ENCODE assay signal across 13 cellular contexts in genomic region chr1:201585099-201585498, GRCh38. TPM values are rescaled to one million over a fixed set of nuclear protein-coding genes. Genes with fewer than 3 reads are reported as not detected.
A peak's percentile ranks its signal among the peaks of the same experiment; 100 is the strongest.
DNase-seq lines count a peak whose midpoint lies in the region; ATAC-seq and TF ChIP-seq lines count a peak whose summit lies in the region.
"Had no signal": no experiment of that assay in that cellular context is flagged by ENCODE, and none has a peak within 500 bp of the region (broad histone marks: within the 10 kb centered on the region; RNA-seq: fewer than 3 reads in every experiment).

No MANE protein-coding gene starts in this region.

- H4K5ac ChIP-seq in IMR-90 (ENCODE audit: low read depth, low read length), result peak overlapping the region; percentile 13; the same call in 1 of the 2 replicates

- no peak for TF ChIP-seq POLR2A in IMR-90 (IDR thresholded peaks at IDR 0.05; ENCODE audit: low read depth, low read length)

- H3K4me2 ChIP-seq in IMR-90 (ENCODE audit: low read depth, low read length), result no peak overlapping the region

- H3K4me3 ChIP-seq in IMR-90 (ENCODE audit: insufficient read depth, low read depth, low read length) (no peak overlapping the region), adipocyte (ENCODE audit: low read length) (no peak overlapping the region), fibroblast of pulmonary artery (replicated peaks; ENCODE audit: low read depth, low read length) (no peak overlapping the region)
- H3K4me3 ChIP-seq: adrenal gland, psoas muscle had no signal

- TF ChIP-seq RAD21 in IMR-90 (IDR thresholded peaks at IDR 0.05; ENCODE audit: low read length), result no peak

- peaks cover 21% of the 10 kb centered on the region for H4K20me1 ChIP-seq in IMR-90 (ENCODE audit: insufficient read depth, low read length)

- POLR2A ChIA-PET in IMR-90 (lab: Charles Lee; ENCODE audit: unreplicated experiment), result interaction anchor here (0.6 kb wide), 1 partner anchor 93 kb away, joined by 3 read pairs; no protein-coding TSS in a partner anchor

- H3K4me1 ChIP-seq in IMR-90 (ENCODE audit: control insufficient read depth, insufficient read depth, low read length) (peaks cover 29% of the 10 kb centered on the region), adipocyte (ENCODE audit: control insufficient read depth, insufficient read depth, low read length) (peaks cover 47% of the 10 kb centered on the region), foreskin keratinocyte (no peaks in the 10 kb centered on the region)
- H3K4me1 ChIP-seq: psoas muscle had no signal

- no peak overlapping the region for H2AK9ac ChIP-seq in IMR-90 (replicated peaks; ENCODE audit: low read depth, low read length, poor library complexity)

- peak overlapping the region; percentile 8; the same call in 1 of the 2 replicates for H3K23ac ChIP-seq in IMR-90 (ENCODE audit: low read depth, low read length)

- peak overlapping the region; percentile 51 for H4K91ac ChIP-seq in IMR-90 (ENCODE audit: insufficient read depth, low read depth, low read length)

- BruUV-seq in IMR-90 (replicated peaks; lab: Mats Ljungman, UMichigan), result no TSS peak

- no peak overlapping the region for H3K56ac ChIP-seq in IMR-90 (ENCODE audit: extremely low read depth, insufficient read depth, low read length)

- H3K9me3 ChIP-seq in IMR-90 (ENCODE audit: control insufficient read depth, insufficient read depth, low read length) (no peaks in the 10 kb centered on the region), adipocyte (ENCODE audit: control insufficient read depth, low read length) (no peaks in the 10 kb centered on the region)
- H3K9me3 ChIP-seq: adrenal gland, psoas muscle had no signal

- H3K9me1 ChIP-seq in IMR-90 (ENCODE audit: insufficient read depth, low read length), result peaks cover 24% of the 10 kb centered on the region

- H3K79me1 ChIP-seq in IMR-90 (ENCODE audit: low read depth in 1 of 2, low read length in 2 of 2), result peaks cover 42 to 69% of the 10 kb centered on the region in 2 experiments

- intact Hi-C loops in IMR-90 (cut with micrococcal nuclease), result no loop called here

- H3K9ac ChIP-seq in IMR-90 (ENCODE audit: low read depth, low read length), result no peak overlapping the region
- H3K9ac ChIP-seq in adipocyte (ENCODE audit: low read length), result peak overlapping the region; percentile 73

- H2AK5ac ChIP-seq in IMR-90 (ENCODE audit: low read depth, low read length), result no peak overlapping the region; the same call in 1 of the 2 replicates

- peak overlapping the region; percentile 87; the same call in 1 of the 2 replicates for H3K27ac ChIP-seq in IMR-90 (ENCODE audit: insufficient read depth, low read length)
- no peak overlapping the region for H3K27ac ChIP-seq in foreskin keratinocyte
- H3K27ac ChIP-seq: adrenal gland, psoas muscle had no signal

- peak overlapping the region; percentile 68 for H2BK20ac ChIP-seq in IMR-90 (ENCODE audit: low read depth, low read length)

- H3K4ac ChIP-seq in IMR-90 (ENCODE audit: low read depth, low read length), result peak overlapping the region; percentile 78

- H3K14ac ChIP-seq in IMR-90 (replicated peaks; ENCODE audit: low read depth, low read length), result peak overlapping the region; percentile 10; the same call in 1 of the 2 replicates

- in situ Hi-C loops in IMR-90 (cut with MboI; ENCODE audit: low sequenced_read_pairs), result no loop called here

- H3K18ac ChIP-seq in IMR-90 (ENCODE audit: low read depth, low read length), result peak overlapping the region; percentile 58

- CTCF ChIA-PET in IMR-90 (lab: Yijun Ruan, JAX), result no interaction called here

- dilution Hi-C loops in IMR-90 (cut with HindIII; ENCODE audit: low sequenced_read_pairs, unreplicated experiment), result no loop called here

- WGBS in IMR-90 (ENCODE audit: extremely low coverage in 2 of 2, insufficient read length in 1 of 2), 2 experiments, result no CpG with 5 or more reads among the region's 3 CpGs

- H2AFZ ChIP-seq in IMR-90 (replicated peaks; ENCODE audit: low read length, poor library complexity), result no peak overlapping the region

- H2BK15ac ChIP-seq in IMR-90 (ENCODE audit: low read depth, low read length), result peak overlapping the region; percentile 46; the same call in 2 of the 3 replicates

- H2BK5ac ChIP-seq in IMR-90 (ENCODE audit: low read depth, low read length, poor library complexity, severe bottlenecking), result peak overlapping the region; percentile 22

- DNase-seq in IMR-90 (peak; percentile 51), adipocyte (ENCODE audit: low read depth) (peak; percentile 43), fibroblast of pulmonary artery (ENCODE audit: low read depth) (peak; percentile 30), stromal cell of bone marrow (ENCODE audit: low read depth) (peak; percentile 62), amniotic stem cell (lab: John Stamatoyannopoulos, UW) (no peak), foreskin keratinocyte (no peak)
- DNase-seq in effector CD4-positive, alpha-beta T cell, result no peak
- DNase-seq: activated CD4-positive, alpha-beta T cell treated with anti-CD3 and anti-CD28 coated beads, Interleukin-2, amount 50 U/mL, for 48 hours; adrenal gland; CD8-positive, alpha-beta T cell; NCI-H69; stimulated activated CD4-positive, alpha-beta T cell treated with anti-CD3 and anti-CD28 coated beads, Interleukin-2, amount 100 ng/mL, for 24 hours had no signal

- peak overlapping the region in 1 of 2 experiments; percentile 58; a peak in 1 of 4 replicates for H4K8ac ChIP-seq in IMR-90 (ENCODE audit: low read depth in 2 of 2, low read length in 2 of 2)

- ATAC-seq in IMR-90 (ENCODE audit: low read depth) (peak; percentile 8), foreskin keratinocyte (no peak)
- ATAC-seq: CD8-positive, alpha-beta T cell had no signal

- peak overlapping the region; percentile 61 for H2BK120ac ChIP-seq in IMR-90 (ENCODE audit: low read depth, low read length)

- TF ChIP-seq CTCF in IMR-90 (conservative IDR thresholded peaks at IDR 0.05; ENCODE audit: low read depth, low read length), result no peak
- no peak for TF ChIP-seq CTCF in fibroblast of pulmonary artery (IDR thresholded peaks at IDR 0.05; ENCODE audit: low read length, missing control alignments)
- no peak for TF ChIP-seq CTCF in foreskin keratinocyte (conservative IDR thresholded peaks at IDR 0.05)

- H3K36me3 ChIP-seq in IMR-90 (ENCODE audit: control insufficient read depth, insufficient read depth, low read length) (peaks cover 3% of the 10 kb centered on the region; the same call in 1 of the 2 replicates), adipocyte (ENCODE audit: control insufficient read depth, insufficient read depth, low read length, severe bottlenecking) (peaks cover 10% of the 10 kb centered on the region)
- H3K36me3 ChIP-seq: adrenal gland had no signal

- no peaks in the 10 kb centered on the region for H3K27me3 ChIP-seq in IMR-90 (ENCODE audit: control insufficient read depth, insufficient read depth, low read length)
- H3K27me3 ChIP-seq in adipocyte (replicated peaks; ENCODE audit: control insufficient read depth, insufficient read depth, low read length), result no peaks in the 10 kb centered on the region
- H3K27me3 ChIP-seq in foreskin keratinocyte, result peaks cover 61% of the 10 kb centered on the region
- H3K27me3 ChIP-seq: adrenal gland had no signal

TF ChIP-seq in IMR-90, 13 proteins besides CTCF, POLR2A, EP300 and RAD21:
- TF ChIP-seq MAFK (IDR thresholded peaks at IDR 0.05; ENCODE audit: low read depth, low read length) (no peak), ELK1 (IDR thresholded peaks at IDR 0.05; ENCODE audit: borderline replicate concordance, low read depth, low read length) (no peak), FOS (IDR thresholded peaks at IDR 0.05; ENCODE audit: low read depth, low read length) (peak; percentile 65), USF2 (IDR thresholded peaks at IDR 0.05; ENCODE audit: low read depth, low read length) (no peak)

RNA-seq across cellular contexts. Expression of gene NAV1, which starts 46.2 kb away (rescaled TPM):
- total RNA-seq in IMR-90 (2012; rRNA removed), result 14.0 and 14.4 TPM in 2 replicates
- 23.1 and 23.6 TPM in 2 replicates for polyA plus RNA-seq in IMR-90 (2012; rRNA removed)
- 11.8 and 15.2 TPM in 2 replicates for polyA plus RNA-seq in IMR-90 (2012; cell fraction: cytosol; rRNA removed)
- polyA plus RNA-seq in IMR-90 (2012; cell fraction: nucleus; rRNA removed; ENCODE audit: low replicate concordance), result 31.9 and 47.5 TPM in 2 replicates
- 46.1 and 50.4 TPM in 2 replicates for total RNA-seq in foreskin keratinocyte
- 8.8 and 12.3 TPM in 2 replicates for polyA plus RNA-seq in foreskin keratinocyte

Comparison
In these comparisons a context has a peak if more than half of its experiments do, and no peak if none do; other contexts are left out.
1. DNase-seq: peak in IMR-90 (single experiment), adipocyte (single experiment), fibroblast of pulmonary artery (single experiment) and stromal cell of bone marrow (single experiment); none in amniotic stem cell (single experiment), effector CD4-positive, alpha-beta T cell (single experiment) and foreskin keratinocyte (0 of 2).